In genomic region chr18:35732652-35733051, GRCh38 we compare ENCODE assay signal across 17 cellular contexts.
A peak's percentile ranks its signal among the peaks of the same experiment; 100 is the strongest.
DNase-seq lines count a peak whose midpoint lies in the region; ATAC-seq and TF ChIP-seq lines count a peak whose summit lies in the region.
"Had no signal": no experiment of that assay in that cellular context is flagged by ENCODE, and none has a peak within 500 bp of the region (broad histone marks: within the 10 kb centered on the region; RNA-seq: fewer than 3 reads in every experiment).

No MANE protein-coding gene starts in this region.

- H3K9me2 ChIP-seq in GM23248 (ENCODE audit: insufficient read depth), result no peaks in the 10 kb centered on the region

- H3K9me3 ChIP-seq in AG04450 (ENCODE audit: control insufficient read depth, insufficient read depth, low read length) (no peaks in the 10 kb centered on the region), GM23248 (ENCODE audit: low read depth) (no peaks in the 10 kb centered on the region)
- H3K9me3 ChIP-seq: esophagus squamous epithelium had no signal

- DNase-seq in AG04450 (ENCODE audit: low read depth, low spot score) (peak; percentile 6), GM23248 (peak; percentile 81), chondrocyte (ENCODE audit: low spot score) (no peak), iris pigment epithelial cell (ENCODE audit: low read depth) (peak; percentile 14), T-helper 1 cell (no peak)
- DNase-seq in activated CD8-positive, alpha-beta T cell treated with anti-CD3 and anti-CD28 coated beads, Interleukin-2, amount 10 ng/mL, durations not matched to agents 7 days and 5 days, result no peak
- no peak for DNase-seq in stimulated activated CD4-positive, alpha-beta T cell treated with anti-CD3 and anti-CD28 coated beads, Interleukin-4, amount 100 ng/mL, for 4 hours
- DNase-seq: activated T-cell treated with anti-CD3 and anti-CD28 coated beads, Interleukin-2, amount 50 U/mL, for 48 hours; cortex of kidney; DMS79 treated with DMSO at 0.1 percent for 48 hours; esophagus squamous epithelium; MM.1S; NCI-H2029; occipital lobe; stimulated activated CD4-positive, alpha-beta T cell treated with anti-CD3 and anti-CD28 coated beads, Interleukin-12 subunit alpha, Interleukin-12 subunit beta, amount 100 ng/mL, for 4 hours had no signal

- POLR2A ChIA-PET in AG04450 (lab: Yijun Ruan, JAX), result no interaction called here
- POLR2A ChIA-PET in activated CD8-positive, alpha-beta T cell treated with anti-CD3 and anti-CD28 coated beads, Interleukin-2, amount 10 ng/mL, durations not matched to agents 7 days and 5 days (lab: Charles Lee), result interaction anchor here (0.6 kb wide), 1 partner anchor 150 kb away, joined by 4 read pairs; no protein-coding TSS in a partner anchor

- in situ Hi-C loops in GM23248 (cut with MboI), result no loop called here

- H3K9ac ChIP-seq in GM23248, result peak overlapping the region; percentile 11; the same call in 1 of the 2 replicates

- ATAC-seq in GM21390 (IDR thresholded peaks at IDR 0.05; ENCODE audit: unreplicated experiment), result no peak
- no peak for ATAC-seq in activated CD8-positive, alpha-beta T cell treated with anti-CD3 and anti-CD28 coated beads, Interleukin-2, amount 10 ng/mL, durations not matched to agents 7 days and 5 days

- H2AFZ ChIP-seq in GM23248, result no peak overlapping the region

- no peaks in the 10 kb centered on the region for H4K20me1 ChIP-seq in GM23248 (ENCODE audit: insufficient read depth)

- H3K36me3 ChIP-seq in GM23248 (ENCODE audit: low read depth), result no peaks in the 10 kb centered on the region
- H3K36me3 ChIP-seq: esophagus squamous epithelium had no signal

- no peak overlapping the region for H3K4me2 ChIP-seq in GM23248 (ENCODE audit: unreplicated experiment)

- CTCF ChIA-PET in AG04450 (lab: Charles Lee), result interaction anchor here (1.1 kb wide), 1 partner anchor 24 kb away, joined by 3 read pairs; no protein-coding TSS in a partner anchor
- CTCF ChIA-PET in activated CD8-positive, alpha-beta T cell treated with anti-CD3 and anti-CD28 coated beads, Interleukin-2, amount 10 ng/mL, durations not matched to agents 7 days and 5 days (lab: Charles Lee), result interaction anchor here (1.4 kb wide), 1 partner anchor 346 kb away, joined by 3 read pairs; no protein-coding TSS in a partner anchor

- peaks cover 2% of the 10 kb centered on the region for H3K9me3 Mint-ChIP-seq in chondrocyte (ENCODE audit: low read depth)
- H3K9me3 Mint-ChIP-seq in activated CD8-positive, alpha-beta T cell treated with anti-CD3 and anti-CD28 coated beads, Interleukin-2, amount 10 ng/mL, durations not matched to agents 7 days and 5 days (ENCODE audit: insufficient read depth), result peaks cover 5% of the 10 kb centered on the region

- H3K79me2 ChIP-seq in GM23248 (ENCODE audit: insufficient read depth), result no peaks in the 10 kb centered on the region

- H3K4me1 Mint-ChIP-seq in chondrocyte (ENCODE audit: low read depth), result peaks cover 21% of the 10 kb centered on the region
- H3K4me1 Mint-ChIP-seq in activated CD8-positive, alpha-beta T cell treated with anti-CD3 and anti-CD28 coated beads, Interleukin-2, amount 10 ng/mL, durations not matched to agents 7 days and 5 days (ENCODE audit: low read depth), result no peaks in the 10 kb centered on the region
- H3K4me1 Mint-ChIP-seq: B cell had no signal

- H3K4me1 ChIP-seq in GM23248 (ENCODE audit: insufficient read depth), result peaks cover 5% of the 10 kb centered on the region
- H3K4me1 ChIP-seq: esophagus squamous epithelium had no signal

- WGBS in GM23248 (ENCODE audit: low coverage in 1 of 2, low lambda C conversion rate in 2 of 2, missing lambda C conversion rate in 2 of 2), 2 experiments, result 10 to 15% methylated on average over 2 of the region's 2 CpGs

- H3K27me3 ChIP-seq in AG04450 (ENCODE audit: control insufficient read depth, insufficient read depth, low read length), result peaks cover 2% of the 10 kb centered on the region
- no peaks in the 10 kb centered on the region; the same call in none of the 2 replicates for H3K27me3 ChIP-seq in GM23248 (replicated peaks; ENCODE audit: insufficient read depth)
- H3K27me3 ChIP-seq: esophagus squamous epithelium had no signal

- H3K27ac Mint-ChIP-seq in chondrocyte (ENCODE audit: unreplicated experiment), result peak overlapping the region; percentile 49
- H3K27ac Mint-ChIP-seq in activated CD8-positive, alpha-beta T cell treated with anti-CD3 and anti-CD28 coated beads, Interleukin-2, amount 10 ng/mL, durations not matched to agents 7 days and 5 days, result no peak overlapping the region
- H3K27ac Mint-ChIP-seq: B cell had no signal

- H3K4me3 ChIP-seq in AG04450 (ENCODE audit: low read depth, low read length), result no peak overlapping the region
- H3K4me3 ChIP-seq in GM23248, result no peak overlapping the region
- H3K4me3 ChIP-seq: esophagus squamous epithelium had no signal

- no peak for TF ChIP-seq CTCF in AG04450 (IDR thresholded peaks at IDR 0.05; ENCODE audit: low read depth, low read length)
- TF ChIP-seq CTCF in chondrocyte (IDR thresholded peaks at IDR 0.05), result no peak

- no peaks in the 10 kb centered on the region for H3K27me3 Mint-ChIP-seq in chondrocyte (ENCODE audit: low read depth)
- peaks cover 5% of the 10 kb centered on the region for H3K27me3 Mint-ChIP-seq in activated CD8-positive, alpha-beta T cell treated with anti-CD3 and anti-CD28 coated beads, Interleukin-2, amount 10 ng/mL, durations not matched to agents 7 days and 5 days (ENCODE audit: low read depth)

- no peak overlapping the region for H3K4me3 Mint-ChIP-seq in chondrocyte (ENCODE audit: unreplicated experiment)
- H3K4me3 Mint-ChIP-seq in activated CD8-positive, alpha-beta T cell treated with anti-CD3 and anti-CD28 coated beads, Interleukin-2, amount 10 ng/mL, durations not matched to agents 7 days and 5 days, result no peak overlapping the region
- H3K4me3 Mint-ChIP-seq: B cell had no signal

- H3K27ac ChIP-seq in AG04450 (ENCODE audit: low read depth, low read length) (no peak overlapping the region), GM23248 (peak overlapping the region; percentile 38)
- H3K27ac ChIP-seq: esophagus squamous epithelium had no signal

- peaks cover 20% of the 10 kb centered on the region for H3F3A ChIP-seq in GM23248 (ENCODE audit: insufficient read depth)

- peaks cover 3% of the 10 kb centered on the region for H3K36me3 Mint-ChIP-seq in chondrocyte (ENCODE audit: low read depth)
- H3K36me3 Mint-ChIP-seq in activated CD8-positive, alpha-beta T cell treated with anti-CD3 and anti-CD28 coated beads, Interleukin-2, amount 10 ng/mL, durations not matched to agents 7 days and 5 days (ENCODE audit: low read depth), result no peaks in the 10 kb centered on the region

Comparison
In these comparisons a context has a peak if more than half of its experiments do, and no peak if none do; other contexts are left out.
1. DNase-seq: peak in AG04450 (single experiment), GM23248 (single experiment) and iris pigment epithelial cell (single experiment); none in chondrocyte (single experiment), T-helper 1 cell (0 of 5), activated CD8-positive, alpha-beta T cell treated with anti-CD3 and anti-CD28 coated beads, Interleukin-2, amount 10 ng/mL, durations not matched to agents 7 days and 5 days (single experiment) and stimulated activated CD4-positive, alpha-beta T cell treated with anti-CD3 and anti-CD28 coated beads, Interleukin-4, amount 100 ng/mL, for 4 hours (0 of 2).